34 cellular contexts compared by ENCODE assay signal in genomic region chr5:166200532-166200931, GRCh38.
"Had no signal": no experiment of that assay in that cellular context is flagged by ENCODE, and none has a peak within 500 bp of the region (broad histone marks: within the 10 kb centered on the region; RNA-seq: fewer than 3 reads in every experiment).

No MANE protein-coding gene starts in this region.

- H3K36me3 ChIP-seq: adrenal gland, ascending aorta, brain microvascular endothelial cell, breast epithelium, cardiac muscle cell had no signal

- DNase-seq: activated effector memory CD4-positive, alpha-beta T cell treated with anti-CD3 and anti-CD28 coated beads, Interleukin-2, amount 50 U/mL, for 16 hours; activated effector memory CD4-positive, alpha-beta T cell treated with Interleukin-2 at 50 U/mL for 16 hours; activated gamma-delta T cell; activated gamma-delta T cell treated with Interleukin-2 at 50 U/mL for 16 hours; activated naive CD4-positive, alpha-beta T cell; activated naive CD4-positive, alpha-beta T cell treated with anti-CD3 and anti-CD28 coated beads for 36 hours; activated naive CD4-positive, alpha-beta T cell treated with anti-CD3 and anti-CD28 coated beads, Interleukin-2, amount 10 ng/mL, durations not matched to agents 7 days and 5 days; activated naive CD4-positive, alpha-beta T cell treated with anti-CD3 and anti-CD28 coated beads, Interleukin-2, amount 50 U/mL, for 16 hours; activated naive CD4-positive, alpha-beta T cell treated with Interleukin-2 at 50 U/mL for 16 hours; activated naive CD8-positive, alpha-beta T cell treated with anti-CD3 and anti-CD28 coated beads for 36 hours; activated naive CD8-positive, alpha-beta T cell treated with anti-CD3 and anti-CD28 coated beads, Interleukin-2, amount 10 ng/mL, durations not matched to agents 7 days and 5 days; activated naive CD8-positive, alpha-beta T cell treated with anti-CD3 and anti-CD28 coated beads, Interleukin-2, amount 50 U/mL, for 24 hours; activated T-cell treated with anti-CD3 and anti-CD28 coated beads, Interleukin-2, amount 50 U/mL, for 1 hour; activated T-cell treated with anti-CD3 and anti-CD28 coated beads, Interleukin-2, amount 50 U/mL, for 24 hours; activated T-cell treated with anti-CD3 and anti-CD28 coated beads, Interleukin-2, amount 50 U/mL, for 4 hours; activated T-cell treated with anti-CD3 and anti-CD28 coated beads, Interleukin-2, amount 50 U/mL, for 48 hours; activated T-cell treated with anti-CD3 and anti-CD28 coated beads, Interleukin-2, amount 50 U/mL, for 72 hours; adrenal gland; amniotic stem cell; amygdala; anterior cingulate cortex; aorta; body of pancreas; brain microvascular endothelial cell; caudate nucleus; central memory CD4-positive, alpha-beta T cell; cerebellar nuclear complex had no signal

- H3K4me3 ChIP-seq: adrenal gland, ascending aorta, body of pancreas, breast epithelium, cardiac muscle cell had no signal

- H3K27me3 ChIP-seq: adrenal gland, ascending aorta, body of pancreas, brain microvascular endothelial cell, breast epithelium, cardiac muscle cell had no signal

- FAIRE-seq: astrocyte, bronchial epithelial cell had no signal

- H3K4me1 ChIP-seq: adrenal gland, ascending aorta, body of pancreas, breast epithelium had no signal

- H3K9me3 ChIP-seq: adrenal gland, ascending aorta, body of pancreas, breast epithelium had no signal

- ATAC-seq: activated naive CD4-positive, alpha-beta T cell treated with anti-CD3 and anti-CD28 coated beads, Interleukin-2, amount 50 U/mL, for 72 hours; activated naive CD8-positive, alpha-beta T cell treated with anti-CD3 and anti-CD28 coated beads, Interleukin-2, amount 50 U/mL, for 24 hours; activated T-cell treated with anti-CD3 and anti-CD28 coated beads, Interleukin-2, amount 50 U/mL, for 4 hours; activated T-cell treated with anti-CD3 and anti-CD28 coated beads, Interleukin-2, amount 50 U/mL, for 72 hours; activated T-helper 17 cell treated with anti-CD3 and anti-CD28 coated beads, Interleukin-2, amount 50 U/mL, for 72 hours; body of pancreas had no signal

- H3K27ac ChIP-seq: adrenal gland, ascending aorta, body of pancreas, brain microvascular endothelial cell, breast epithelium, cardiac muscle cell had no signal
